In the genomic region with DNA sequence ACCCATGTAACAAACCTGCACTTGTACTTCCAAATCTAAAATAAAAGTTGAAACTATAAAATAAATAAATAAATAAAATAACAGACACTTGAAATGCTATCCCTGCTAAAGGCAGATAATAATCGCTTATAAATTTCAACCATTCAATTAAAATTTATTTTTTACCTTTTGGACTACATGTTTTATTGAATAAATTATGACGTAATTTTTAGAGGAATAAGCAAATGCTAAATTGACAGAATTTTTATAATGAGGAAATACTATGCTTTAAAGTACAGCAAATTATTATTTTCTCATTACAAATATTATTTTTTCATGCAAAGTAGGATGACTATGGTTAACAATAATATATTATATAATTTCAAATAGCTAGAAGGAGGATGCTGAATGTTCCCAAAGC, we compare ENCODE assay signal across 37 cellular contexts.
"Had no signal": no experiment of that assay in that cellular context is flagged by ENCODE, and none has a peak within 500 bp of the region (broad histone marks: within the 10 kb centered on the region; RNA-seq: fewer than 3 reads in every experiment).

No MANE protein-coding gene starts in this region.

- H3K27ac ChIP-seq: ascending aorta, cardiac muscle cell, VCaP had no signal

- H3K27me3 Mint-ChIP-seq: activated B cell treated with CpG ODN at 0.5 μM for 24 hours; activated CD4-positive, alpha-beta memory T cell treated with anti-CD3 and anti-CD28 coated beads for 36 hours; activated CD4-positive, alpha-beta T cell treated with anti-CD3 and anti-CD28 coated beads, Interleukin-2, amount 10 ng/mL, durations not matched to agents 24 days and 14 days; activated CD8-positive, alpha-beta T cell treated with anti-CD3 and anti-CD28 coated beads for 36 hours; activated naive CD4-positive, alpha-beta T cell treated with anti-CD3 and anti-CD28 coated beads, Interleukin-2, amount 10 ng/mL, durations not matched to agents 7 days and 5 days; activated naive CD4-positive, alpha-beta T cell treated with anti-CD3 and anti-CD28 coated beads, Interleukin-2, amount 50 U/mL, for 24 hours; activated naive CD8-positive, alpha-beta T cell; activated naive CD8-positive, alpha-beta T cell treated with anti-CD3 and anti-CD28 coated beads, Interleukin-2, amount 10 ng/mL, durations not matched to agents 7 days and 5 days; activated naive CD8-positive, alpha-beta T cell treated with anti-CD3 and anti-CD28 coated beads, Interleukin-2, amount 50 U/mL, for 24 hours; brain; central memory CD8-positive, alpha-beta T cell had no signal

- H3K4me1 ChIP-seq: ascending aorta had no signal

- H3K4me3 ChIP-seq: ascending aorta, cardiac muscle cell had no signal

- H3K4me3 Mint-ChIP-seq: activated B cell treated with CpG ODN at 0.5 μM for 24 hours; activated CD4-positive, alpha-beta memory T cell treated with anti-CD3 and anti-CD28 coated beads for 36 hours; activated CD4-positive, alpha-beta T cell treated with anti-CD3 and anti-CD28 coated beads, Interleukin-2, amount 10 ng/mL, durations not matched to agents 24 days and 14 days; activated CD8-positive, alpha-beta T cell treated with anti-CD3 and anti-CD28 coated beads for 36 hours; activated naive CD4-positive, alpha-beta T cell treated with anti-CD3 and anti-CD28 coated beads, Interleukin-2, amount 10 ng/mL, durations not matched to agents 7 days and 5 days; activated naive CD4-positive, alpha-beta T cell treated with anti-CD3 and anti-CD28 coated beads, Interleukin-2, amount 50 U/mL, for 24 hours; activated naive CD8-positive, alpha-beta T cell; activated naive CD8-positive, alpha-beta T cell treated with anti-CD3 and anti-CD28 coated beads, Interleukin-2, amount 10 ng/mL, durations not matched to agents 7 days and 5 days; activated naive CD8-positive, alpha-beta T cell treated with anti-CD3 and anti-CD28 coated beads, Interleukin-2, amount 50 U/mL, for 24 hours; brain; central memory CD8-positive, alpha-beta T cell; T-helper 1 cell treated with Interleukin-12 subunit alpha and Interleukin-12 subunit beta and Interleukin-4 antibody, amounts not matched to agents 30 μg/mL and 1 μg/mL, for 36 hours; T-helper 2 cell treated with Interferon-gamma antibody and Interleukin-4, amounts not matched to agents 5 μg/mL and 100 μg/mL, for 36 hours had no signal

- FAIRE-seq: bronchial epithelial cell, TTC549 had no signal

- H3K9me3 Mint-ChIP-seq: activated CD4-positive, alpha-beta T cell treated with anti-CD3 and anti-CD28 coated beads, Interleukin-2, amount 10 ng/mL, durations not matched to agents 24 days and 14 days; activated naive CD4-positive, alpha-beta T cell treated with anti-CD3 and anti-CD28 coated beads, Interleukin-2, amount 50 U/mL, for 24 hours; brain had no signal

- H3K27ac Mint-ChIP-seq: activated B cell treated with CpG ODN at 0.5 μM for 24 hours; activated CD4-positive, alpha-beta memory T cell treated with anti-CD3 and anti-CD28 coated beads for 36 hours; activated CD4-positive, alpha-beta T cell treated with anti-CD3 and anti-CD28 coated beads, Interleukin-2, amount 10 ng/mL, durations not matched to agents 24 days and 14 days; activated CD8-positive, alpha-beta T cell treated with anti-CD3 and anti-CD28 coated beads for 36 hours; activated naive CD4-positive, alpha-beta T cell treated with anti-CD3 and anti-CD28 coated beads, Interleukin-2, amount 10 ng/mL, durations not matched to agents 7 days and 5 days; activated naive CD4-positive, alpha-beta T cell treated with anti-CD3 and anti-CD28 coated beads, Interleukin-2, amount 50 U/mL, for 24 hours; activated naive CD8-positive, alpha-beta T cell; activated naive CD8-positive, alpha-beta T cell treated with anti-CD3 and anti-CD28 coated beads, Interleukin-2, amount 10 ng/mL, durations not matched to agents 7 days and 5 days; activated naive CD8-positive, alpha-beta T cell treated with anti-CD3 and anti-CD28 coated beads, Interleukin-2, amount 50 U/mL, for 24 hours; activated T-helper 2 cell treated with anti-CD3 and anti-CD28 coated beads, Interferon-gamma antibody, Interleukin-2, Interleukin-4, amounts not matched to agents 10 μg/mL and 5 μg/mL and 100 μg/mL, durations not matched to agents 14 hours and 24 hours and 36 hours; brain; T-helper 1 cell treated with Interleukin-12 subunit alpha and Interleukin-12 subunit beta and Interleukin-4 antibody, amounts not matched to agents 30 μg/mL and 1 μg/mL, for 36 hours; T-helper 2 cell treated with Interferon-gamma antibody and Interleukin-4, amounts not matched to agents 5 μg/mL and 100 μg/mL, for 36 hours had no signal

- H3K9me3 ChIP-seq: ascending aorta had no signal

- H3K4me1 Mint-ChIP-seq: activated B cell treated with CpG ODN at 0.5 μM for 24 hours; activated CD4-positive, alpha-beta T cell treated with anti-CD3 and anti-CD28 coated beads, Interleukin-2, amount 10 ng/mL, durations not matched to agents 24 days and 14 days; activated naive CD4-positive, alpha-beta T cell treated with anti-CD3 and anti-CD28 coated beads, Interleukin-2, amount 10 ng/mL, durations not matched to agents 7 days and 5 days; activated naive CD4-positive, alpha-beta T cell treated with anti-CD3 and anti-CD28 coated beads, Interleukin-2, amount 50 U/mL, for 24 hours; activated naive CD8-positive, alpha-beta T cell treated with anti-CD3 and anti-CD28 coated beads, Interleukin-2, amount 10 ng/mL, durations not matched to agents 7 days and 5 days; activated naive CD8-positive, alpha-beta T cell treated with anti-CD3 and anti-CD28 coated beads, Interleukin-2, amount 50 U/mL, for 24 hours; brain; central memory CD8-positive, alpha-beta T cell had no signal

- DNase-seq: activated B cell treated with CpG ODN at 0.5 μM for 24 hours; activated CD4-positive, alpha-beta memory T cell treated with anti-CD3 and anti-CD28 coated beads for 36 hours; activated CD4-positive, alpha-beta T cell treated with anti-CD3 and anti-CD28 coated beads for 4 hours; activated CD4-positive, alpha-beta T cell treated with anti-CD3 and anti-CD28 coated beads, Interleukin-2, amount 10 ng/mL, durations not matched to agents 24 days and 14 days; activated CD4-positive, alpha-beta T cell treated with anti-CD3 and anti-CD28 coated beads, Interleukin-2, amount 50 U/mL, for 1 hour; activated CD4-positive, alpha-beta T cell treated with anti-CD3 and anti-CD28 coated beads, Interleukin-2, amount 50 U/mL, for 4 hours; activated CD4-positive, CD25-positive, alpha-beta regulatory T cell treated with anti-CD3 and anti-CD28 coated beads, Interleukin-2, amount 50 U/mL, for 72 hours; activated CD8-positive, alpha-beta memory T cell treated with anti-CD3 and anti-CD28 coated beads, Interleukin-2, amount 50 U/mL, for 4 hours; activated CD8-positive, alpha-beta T cell treated with anti-CD3 and anti-CD28 coated beads for 36 hours; activated effector memory CD4-positive, alpha-beta T cell treated with Interleukin-2 at 50 U/mL for 16 hours; activated gamma-delta T cell; activated naive CD4-positive, alpha-beta T cell treated with anti-CD3 and anti-CD28 coated beads, Interleukin-2, amount 10 ng/mL, durations not matched to agents 7 days and 5 days; activated naive CD4-positive, alpha-beta T cell treated with Interleukin-2 at 50 U/mL for 16 hours; activated naive CD8-positive, alpha-beta T cell treated with anti-CD3 and anti-CD28 coated beads, Interleukin-2, amount 10 ng/mL, durations not matched to agents 7 days and 5 days; activated naive CD8-positive, alpha-beta T cell treated with anti-CD3 and anti-CD28 coated beads, Interleukin-2, amount 50 U/mL, for 24 hours; activated T-cell treated with anti-CD3 and anti-CD28 coated beads for 4 hours; activated T-cell treated with anti-CD3 and anti-CD28 coated beads, Interleukin-2, amount 50 U/mL, for 1 hour; activated T-cell treated with anti-CD3 and anti-CD28 coated beads, Interleukin-2, amount 50 U/mL, for 48 hours; amygdala; anterior cingulate cortex; caudate nucleus; cerebellar nuclear complex; T-helper 1 cell; T-helper 2 cell; T-helper 9 cell had no signal

- ATAC-seq: activated CD8-positive, alpha-beta T cell treated with anti-CD3 and anti-CD28 coated beads for 36 hours; activated naive CD8-positive, alpha-beta T cell treated with anti-CD3 and anti-CD28 coated beads, Interleukin-2, amount 50 U/mL, for 24 hours had no signal

- H3K36me3 Mint-ChIP-seq: activated CD4-positive, alpha-beta memory T cell treated with anti-CD3 and anti-CD28 coated beads for 36 hours; activated naive CD4-positive, alpha-beta T cell treated with anti-CD3 and anti-CD28 coated beads, Interleukin-2, amount 10 ng/mL, durations not matched to agents 7 days and 5 days; activated naive CD4-positive, alpha-beta T cell treated with anti-CD3 and anti-CD28 coated beads, Interleukin-2, amount 50 U/mL, for 24 hours; activated naive CD8-positive, alpha-beta T cell; activated naive CD8-positive, alpha-beta T cell treated with anti-CD3 and anti-CD28 coated beads, Interleukin-2, amount 10 ng/mL, durations not matched to agents 7 days and 5 days; brain had no signal

- H3K27me3 ChIP-seq: ascending aorta, cardiac muscle cell had no signal

- H3K36me3 ChIP-seq: ascending aorta, cardiac muscle cell had no signal
